1 cellular context compared by ENCODE assay signal in the genomic region with DNA sequence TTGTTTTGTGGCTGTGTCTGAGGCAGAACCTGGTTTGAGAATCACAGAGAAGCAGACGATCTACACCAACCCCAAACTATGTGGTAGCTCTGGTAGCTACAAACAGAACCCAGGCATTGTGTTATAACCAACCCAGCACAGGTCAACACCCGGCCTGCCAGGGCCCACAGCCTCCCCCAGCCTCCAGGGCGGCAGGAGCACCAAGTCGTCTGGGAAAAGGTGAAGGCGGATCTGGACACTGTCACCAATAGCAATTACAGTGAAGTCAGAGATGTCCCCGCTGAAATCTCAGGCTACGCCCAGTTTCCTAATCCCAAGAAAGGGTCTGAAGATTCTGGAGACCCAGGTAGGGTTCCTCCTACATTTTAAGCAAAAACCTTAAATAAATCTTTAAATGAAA.
TF ChIP-seq lines count a peak whose summit lies in the region.

No MANE protein-coding gene starts in this region.

TF ChIP-seq in IMR-90, 13 proteins besides CTCF, POLR2A, EP300 and RAD21:
- TF ChIP-seq, protein P1, sequence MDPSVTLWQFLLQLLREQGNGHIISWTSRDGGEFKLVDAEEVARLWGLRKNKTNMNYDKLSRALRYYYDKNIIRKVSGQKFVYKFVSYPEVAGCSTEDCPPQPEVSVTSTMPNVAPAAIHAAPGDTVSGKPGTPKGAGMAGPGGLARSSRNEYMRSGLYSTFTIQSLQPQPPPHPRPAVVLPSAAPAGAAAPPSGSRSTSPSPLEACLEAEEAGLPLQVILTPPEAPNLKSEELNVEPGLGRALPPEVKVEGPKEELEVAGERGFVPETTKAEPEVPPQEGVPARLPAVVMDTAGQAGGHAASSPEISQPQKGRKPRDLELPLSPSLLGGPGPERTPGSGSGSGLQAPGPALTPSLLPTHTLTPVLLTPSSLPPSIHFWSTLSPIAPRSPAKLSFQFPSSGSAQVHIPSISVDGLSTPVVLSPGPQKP (IDR thresholded peaks at IDR 0.05; ENCODE audit: borderline replicate concordance, low read depth, low read length), result no peak
- TF ChIP-seq SMC3 (IDR thresholded peaks at IDR 0.05; ENCODE audit: low read depth, low read length) (no peak), MXI1 (IDR thresholded peaks at IDR 0.05; ENCODE audit: borderline replicate concordance, low read depth, low read length) (no peak), CEBPB (IDR thresholded peaks at IDR 0.05; ENCODE audit: low read depth, low read length) (no peak), RFX5 (IDR thresholded peaks at IDR 0.05; ENCODE audit: low read depth, low read length) (no peak), MAFK (IDR thresholded peaks at IDR 0.05; ENCODE audit: low read depth, low read length) (no peak), FOS (IDR thresholded peaks at IDR 0.05; ENCODE audit: low read depth, low read length) (no peak), MAZ (IDR thresholded peaks at IDR 0.05; ENCODE audit: borderline replicate concordance, low read depth, low read length) (no peak), CHD1 (IDR thresholded peaks at IDR 0.05; ENCODE audit: low read depth, low read length) (no peak), BHLHE40 (IDR thresholded peaks at IDR 0.05; ENCODE audit: low read depth, low read length) (no peak), NFE2L2 (IDR thresholded peaks at IDR 0.05; ENCODE audit: low read depth, low read length) (no peak)
- TF ChIP-seq, protein P2, sequence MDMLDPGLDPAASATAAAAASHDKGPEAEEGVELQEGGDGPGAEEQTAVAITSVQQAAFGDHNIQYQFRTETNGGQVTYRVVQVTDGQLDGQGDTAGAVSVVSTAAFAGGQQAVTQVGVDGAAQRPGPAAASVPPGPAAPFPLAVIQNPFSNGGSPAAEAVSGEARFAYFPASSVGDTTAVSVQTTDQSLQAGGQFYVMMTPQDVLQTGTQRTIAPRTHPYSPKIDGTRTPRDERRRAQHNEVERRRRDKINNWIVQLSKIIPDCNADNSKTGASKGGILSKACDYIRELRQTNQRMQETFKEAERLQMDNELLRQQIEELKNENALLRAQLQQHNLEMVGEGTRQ (IDR thresholded peaks at IDR 0.05; ENCODE audit: low read depth, low read length), result no peak
